In the genomic region with DNA sequence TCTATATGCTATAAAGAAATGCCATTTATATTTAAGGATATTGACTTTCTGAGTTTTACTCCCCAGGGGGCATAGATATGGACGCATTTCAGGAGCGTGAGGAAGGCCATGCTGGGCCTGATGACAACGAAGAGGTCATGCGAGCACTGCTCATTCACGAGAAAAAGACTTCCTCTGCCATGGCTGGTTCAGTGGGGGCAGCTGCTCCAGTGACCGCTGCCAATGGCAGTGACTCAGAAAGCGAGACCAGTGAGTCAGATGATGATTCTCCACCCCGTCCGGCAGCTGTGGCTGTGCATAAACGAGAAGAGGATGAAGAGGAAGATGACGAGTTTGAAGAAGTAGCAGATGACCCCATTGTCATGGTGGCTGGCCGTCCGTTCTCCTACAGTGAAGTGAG, we compare ENCODE assay signal across 9 cellular contexts. TPM values are rescaled to one million over a fixed set of nuclear protein-coding genes. Genes with fewer than 3 reads are reported as not detected.
A peak's percentile ranks its signal among the peaks of the same experiment; 100 is the strongest.
DNase-seq lines count a peak whose midpoint lies in the region; ATAC-seq, FAIRE-seq and TF ChIP-seq lines count a peak whose summit lies in the region.
"Had no signal": no experiment of that assay in that cellular context is flagged by ENCODE, and none has a peak within 500 bp of the region (broad histone marks: within the 10 kb centered on the region; RNA-seq: fewer than 3 reads in every experiment).

No MANE protein-coding gene starts in this region.

- H3K4me3 Mint-ChIP-seq in T-helper 2 cell treated with Interferon-gamma antibody and Interleukin-4, amounts not matched to agents 5 μg/mL and 100 μg/mL, for 36 hours: no peak overlapping the region
- H3K4me3 Mint-ChIP-seq: neural crest cell had no signal

- no peaks in the 10 kb centered on the region for H3K9me3 Mint-ChIP-seq in T-helper 2 cell treated with Interferon-gamma antibody and Interleukin-4, amounts not matched to agents 5 μg/mL and 100 μg/mL, for 36 hours
- H3K9me3 Mint-ChIP-seq: neural crest cell had no signal

- peak; percentile 94 for ATAC-seq in GM21825 (IDR thresholded peaks at IDR 0.05; ENCODE audit: unreplicated experiment)

- TF ChIP-seq POLR2A in GM12891 (IDR thresholded peaks at IDR 0.05; ENCODE audit: low read depth, low read length): no peak

- H3K27me3 Mint-ChIP-seq in T-helper 2 cell treated with Interferon-gamma antibody and Interleukin-4, amounts not matched to agents 5 μg/mL and 100 μg/mL, for 36 hours (ENCODE audit: low read depth): no peaks in the 10 kb centered on the region

- peak; percentile 87 for FAIRE-seq in GM12891 (lab: Jason Lieb, UNC)
- peak; percentile 94 for FAIRE-seq in HTR-8/SVneo (lab: Jason Lieb, UNC)

- DNase-seq in GM12891 (ENCODE audit: insufficient read length, low spot score) (no peak), HTR-8/SVneo (ENCODE audit: insufficient read length, low spot score) (peak; percentile 64), foreskin fibroblast (peak; percentile 8 to 26), SKM-1 treated with dmso at 0.1 percent for 144 hours (lab: John Stamatoyannopoulos, UW; ENCODE audit: unreplicated experiment) (no peak), cardiac septum (ENCODE audit: low spot score) (no peak), SKM-1 (lab: John Stamatoyannopoulos, UW; ENCODE audit: unreplicated experiment) (no peak)
- no peak for DNase-seq in T-helper 2 cell treated with Interferon-gamma antibody and Interleukin-4, amounts not matched to agents 5 μg/mL and 100 μg/mL, for 36 hours (ENCODE audit: low spot score)

- H3K36me3 Mint-ChIP-seq in T-helper 2 cell treated with Interferon-gamma antibody and Interleukin-4, amounts not matched to agents 5 μg/mL and 100 μg/mL, for 36 hours (ENCODE audit: low read depth): peaks cover 22% of the 10 kb centered on the region

- no peak overlapping the region for H3K4me3 ChIP-seq in foreskin fibroblast (ENCODE audit: low read depth in 1 of 2, low read length in 2 of 2)

- no peak for TF ChIP-seq CTCF in foreskin fibroblast (IDR thresholded peaks at IDR 0.05; ENCODE audit: low read depth, low read length)

- no peak overlapping the region for H3K27ac Mint-ChIP-seq in T-helper 2 cell treated with Interferon-gamma antibody and Interleukin-4, amounts not matched to agents 5 μg/mL and 100 μg/mL, for 36 hours

- intact Hi-C loops in cardiac septum (cut with DNase I): no loop called here

- H3K4me1 Mint-ChIP-seq in T-helper 2 cell treated with Interferon-gamma antibody and Interleukin-4, amounts not matched to agents 5 μg/mL and 100 μg/mL, for 36 hours (ENCODE audit: low read depth): peaks cover 2% of the 10 kb centered on the region
- H3K4me1 Mint-ChIP-seq: neural crest cell had no signal

TF ChIP-seq in GM12891, 5 proteins besides CTCF, POLR2A, EP300 and RAD21:
- TF ChIP-seq POU2F2 (IDR thresholded peaks at IDR 0.05; ENCODE audit: low read depth, low read length) (peak; percentile 84), PAX5 (IDR thresholded peaks at IDR 0.05; ENCODE audit: insufficient read depth, low read length, severe bottlenecking) (no peak), SPI1 (IDR thresholded peaks at IDR 0.05; ENCODE audit: low read depth, low read length) (peak; percentile 71), TAF1 (IDR thresholded peaks at IDR 0.05; ENCODE audit: low read depth, low read length) (no peak), POLR2AphosphoS5 (IDR thresholded peaks at IDR 0.05; ENCODE audit: low read depth, low read length) (peak; percentile 29; the same call in 1 of the 2 replicates)

RNA-seq across cellular contexts. Expression of gene GTF2E1, which starts 38.4 kb away (rescaled TPM):
- 9.3 TPM for polyA plus RNA-seq in GM12891 (2012; ENCODE audit: low read depth, missing spikeins)
- total RNA-seq in cardiac septum: 13.2 TPM

RNA-seq across cellular contexts. Expression of gene RABL3, which starts 38.7 kb away (rescaled TPM):
- 17.2 TPM for polyA plus RNA-seq in GM12891 (2012; ENCODE audit: low read depth, missing spikeins)
- total RNA-seq in cardiac septum: 22.8 TPM

Comparison
In these comparisons a context has a peak if more than half of its experiments do, and no peak if none do; other contexts are left out.
1. DNase-seq: peak in HTR-8/SVneo (single experiment) and foreskin fibroblast (2 of 2); none in GM12891 (single experiment), T-helper 2 cell treated with Interferon-gamma antibody and Interleukin-4, amounts not matched to agents 5 μg/mL and 100 μg/mL, for 36 hours (single experiment), SKM-1 treated with dmso at 0.1 percent for 144 hours (single experiment), cardiac septum (single experiment) and SKM-1 (single experiment).